9 cellular contexts compared by ENCODE assay signal in genomic region chr15:90037961-90038633, GRCh38. TPM values are rescaled to one million over a fixed set of nuclear protein-coding genes. Genes with fewer than 3 reads are reported as not detected.
DNase-seq lines count a peak whose midpoint lies in the region; ATAC-seq, FAIRE-seq and TF ChIP-seq lines count a peak whose summit lies in the region.
"Had no signal": no experiment of that assay in that cellular context is flagged by ENCODE, and none has a peak within 500 bp of the region (broad histone marks: within the 10 kb centered on the region; RNA-seq: fewer than 3 reads in every experiment).

No MANE protein-coding gene starts in this region.

- H3K36me3 ChIP-seq in Peyer's patch (no peaks in the 10 kb centered on the region), H1 (ENCODE audit: control insufficient read depth in 2 of 4, insufficient read depth in 4 of 4, low read length in 3 of 4) (no peaks in the 10 kb centered on the region), SJCRH30 (no peaks in the 10 kb centered on the region)
- H3K36me3 ChIP-seq: suprapubic skin had no signal

- no peak for TF ChIP-seq POLR2A in Peyer's patch (IDR thresholded peaks at IDR 0.05)
- no peak for TF ChIP-seq POLR2A in H1 (IDR thresholded peaks at IDR 0.05; ENCODE audit: control extremely low read depth in 1 of 2, low read depth in 2 of 2, low read length in 2 of 2)

- H4K91ac ChIP-seq in H1 (replicated peaks; ENCODE audit: insufficient read length, low read length): no peak overlapping the region

- H2BK15ac ChIP-seq in H1 (ENCODE audit: low read length): no peak overlapping the region

- H3K27ac ChIP-seq in Peyer's patch (peak overlapping the region in 2 of 4 donors; percentile 4 to 11), H1 (ENCODE audit: low read depth, low read length) (no peak overlapping the region), SJCRH30 (no peak overlapping the region), coronary artery (no peak overlapping the region)
- H3K27ac ChIP-seq: suprapubic skin had no signal

- no peak overlapping the region for H3K4ac ChIP-seq in H1 (replicated peaks; ENCODE audit: insufficient read length, low read depth, low read length)

- H3K14ac ChIP-seq in H1 (ENCODE audit: insufficient read length): no peak overlapping the region

- H3K9me3 ChIP-seq in Peyer's patch (no peaks in the 10 kb centered on the region), H1 (ENCODE audit: insufficient read depth in 2 of 2, low read depth in 1 of 2, low read length in 1 of 2) (no peaks in the 10 kb centered on the region), SJCRH30 (replicated peaks) (no peaks in the 10 kb centered on the region)
- H3K9me3 ChIP-seq: suprapubic skin had no signal

- H3K79me1 ChIP-seq in H1 (ENCODE audit: low read depth, low read length): peaks cover 7% of the 10 kb centered on the region

- no peak for FAIRE-seq in H1 (lab: Jason Lieb, UNC)

- H4K20me1 ChIP-seq in H1 (replicated peaks in 1 of 2; ENCODE audit: control insufficient read depth in 1 of 2, insufficient read depth in 2 of 2, low read length in 2 of 2): peaks cover 0 to 3% of the 10 kb centered on the region in 2 experiments

- ATAC-seq in GM21786 (IDR thresholded peaks at IDR 0.05; ENCODE audit: unreplicated experiment): peak; percentile 77

- H3K4me1 ChIP-seq in Peyer's patch (peaks cover 8 to 63% (median 19%) of the 10 kb centered on the region in 4 donors), H1 (replicated peaks in 1 of 4; ENCODE audit: control insufficient read depth in 3 of 4, insufficient read depth in 4 of 4, low read length in 3 of 4) (peaks cover 0 to 36% (median 7%) of the 10 kb centered on the region in 4 experiments; a peak in 4 of 7 replicates), SJCRH30 (no peaks in the 10 kb centered on the region; the same call in 1 of the 2 replicates)

- WGBS in H1 (ENCODE audit: extremely low coverage in 1 of 2, insufficient coverage in 1 of 2, insufficient read length in 1 of 2, insufficient replicate concordance in 2 of 2, low coverage in 1 of 2, low lambda C conversion rate in 2 of 2, missing lambda C conversion rate in 1 of 2), 2 experiments: 84% methylated on average over 14 of the region's 14 CpGs; no CpG with 5 or more reads in 1 of the 2 experiments

- TF ChIP-seq EP300 in H1 (IDR thresholded peaks at IDR 0.05; ENCODE audit: borderline replicate concordance in 1 of 2, low read depth in 2 of 2, low read length in 2 of 2): no peak

- H4K8ac ChIP-seq in H1 (ENCODE audit: extremely low read depth, insufficient read depth, low read length): no peak overlapping the region

- H2BK12ac ChIP-seq in H1 (ENCODE audit: low read depth, low read length): no peak overlapping the region

- CTCF ChIA-PET in H1 (lab: Charles Lee; ENCODE audit: partially characterized antibody): interaction anchor here (1.0 kb wide), 1 partner anchor 48 kb away, joined by 5 read pairs; no protein-coding TSS in a partner anchor

- no peak overlapping the region for H2BK120ac ChIP-seq in H1 (replicated peaks; ENCODE audit: low read depth, low read length)

- TF ChIP-seq RAD21 in H1 (IDR thresholded peaks at IDR 0.05 in 1 of 2, conservative IDR thresholded peaks at IDR 0.05 in 1 of 2; ENCODE audit: low read depth in 2 of 2, low read length in 2 of 2): no peak

- POLR2A ChIA-PET in H1 (lab: Charles Lee; ENCODE audit: partially characterized antibody): interaction anchor here (1.1 kb wide), 1 partner anchor 24 kb away, joined by 3 read pairs; no protein-coding TSS in a partner anchor

- DNase-seq in GM12864 (ENCODE audit: low read depth): peak; percentile 79
- peak in 2 of 3 donors; percentile 2 to 44 for DNase-seq in Peyer's patch
- DNase-seq in H1 (ENCODE audit: low read depth in 1 of 2, low spot score in 2 of 2): no peak
- DNase-seq in stimulated activated CD4-positive, alpha-beta T cell treated with anti-CD3 and anti-CD28 coated beads, Interleukin-2, amount 100 ng/mL, for 48 hours: peak; percentile 36 to 42
- DNase-seq in SJCRH30: no peak
- no peak for DNase-seq in SIG-M5 (lab: John Stamatoyannopoulos, UW)
- DNase-seq in coronary artery (ENCODE audit: low spot score): no peak

- no peak overlapping the region for H3K4me3 ChIP-seq in GM12864 (ENCODE audit: low read depth, low read length)
- H3K4me3 ChIP-seq in Peyer's patch: no peak overlapping the region
- no peak overlapping the region for H3K4me3 ChIP-seq in H1 (ENCODE audit: extremely low read depth in 1 of 4, insufficient read depth in 2 of 4, low read depth in 3 of 4, low read length in 4 of 4)
- no peak overlapping the region for H3K4me3 ChIP-seq in SJCRH30
- no peak overlapping the region for H3K4me3 ChIP-seq in coronary artery
- H3K4me3 ChIP-seq: suprapubic skin had no signal

- no peak overlapping the region for H2BK5ac ChIP-seq in H1 (ENCODE audit: low read depth, low read length)

- H3K23ac ChIP-seq in H1 (ENCODE audit: insufficient read length): no peak overlapping the region

- no peaks in the 10 kb centered on the region for H3K27me3 ChIP-seq in Peyer's patch
- H3K27me3 ChIP-seq in H1 (replicated peaks in 1 of 4; ENCODE audit: control insufficient read depth in 3 of 4, extremely low read depth in 1 of 4, insufficient read depth in 3 of 4, low read length in 3 of 4): no peaks in the 10 kb centered on the region
- no peaks in the 10 kb centered on the region for H3K27me3 ChIP-seq in SJCRH30
- H3K27me3 ChIP-seq: suprapubic skin had no signal

- H3K56ac ChIP-seq in H1 (replicated peaks; ENCODE audit: insufficient read length, low read depth, low read length): no peak overlapping the region

- H3K4me2 ChIP-seq in H1 (ENCODE audit: insufficient read depth in 1 of 2, low read depth in 2 of 2, low read length in 2 of 2): no peak overlapping the region

- H3K23me2 ChIP-seq in H1 (ENCODE audit: low read depth, low read length): peaks cover 2% of the 10 kb centered on the region; the same call in 1 of the 2 replicates

- no peak for TF ChIP-seq CTCF in GM12864 (IDR thresholded peaks at IDR 0.05; ENCODE audit: low read depth, low read length, missing control alignments)
- no peak for TF ChIP-seq CTCF in Peyer's patch (IDR thresholded peaks at IDR 0.05)
- TF ChIP-seq CTCF in H1 (IDR thresholded peaks at IDR 0.05; ENCODE audit: control extremely low read depth in 1 of 3, insufficient read depth in 1 of 3, low read depth in 1 of 3, low read length in 3 of 3): no peak
- no peak for TF ChIP-seq CTCF in coronary artery (IDR thresholded peaks at IDR 0.05)

- no peak overlapping the region for H2AK5ac ChIP-seq in H1 (ENCODE audit: low read depth, low read length)

- H3K9ac ChIP-seq in H1 (replicated peaks in 1 of 4; ENCODE audit: extremely low read depth in 1 of 4, low read depth in 3 of 4, low read length in 3 of 4): no peak overlapping the region

- H2AFZ ChIP-seq in H1 (ENCODE audit: low read length): no peak overlapping the region

- 0 out of 2 replicates have a peak overlapping the region, but pooled peaks have one; percentile 3 for H2BK20ac ChIP-seq in H1 (ENCODE audit: low read length)

- no peak overlapping the region for H4K5ac ChIP-seq in H1 (ENCODE audit: insufficient read length, low read depth, low read length)

- H3K18ac ChIP-seq in H1 (ENCODE audit: extremely low read depth, low read length): no peak overlapping the region

- no peaks in the 10 kb centered on the region for H3K79me2 ChIP-seq in H1 (ENCODE audit: control insufficient read depth in 1 of 2, insufficient read depth in 2 of 2, low read length in 2 of 2)

TF ChIP-seq in H1, 55 proteins besides CTCF, POLR2A, EP300 and RAD21:
- TF ChIP-seq BACH1 (IDR thresholded peaks at IDR 0.05; ENCODE audit: low read length) (peak; percentile 81), CHD1 (IDR thresholded peaks at IDR 0.05; ENCODE audit: low read depth, low read length) (no peak), HDAC2 (IDR thresholded peaks at IDR 0.05; ENCODE audit: borderline replicate concordance in 1 of 2, low read depth in 2 of 2, low read length in 2 of 2) (no peak), MAFK (IDR thresholded peaks at IDR 0.05; ENCODE audit: low read depth, low read length) (peak; percentile 76; the same call in 1 of the 2 replicates), RBBP5 (IDR thresholded peaks at IDR 0.05; ENCODE audit: borderline replicate concordance, low read depth, low read length) (no peak)

RNA-seq across cellular contexts. Expression of gene ZNF710, which starts 37.0 kb away (rescaled TPM):
- 10 to 100 TPM; 19.8 to 31.3 (median 23.2) TPM for total RNA-seq in Peyer's patch
- total RNA-seq in H1 (2021; fragmentation: NEBNext Ultra II Directional; extraction: Animal tissue kit (Norgen Biotek cat#: 25700)): 24.0 and 26.2 TPM in 2 replicates
- polyA plus RNA-seq in H1 (2011; rRNA removed): 10.5 and 14.4 TPM in 2 replicates
- polyA plus RNA-seq in H1 (2011; cell fraction: cytosol; rRNA removed): 6.5 TPM
- polyA plus RNA-seq in H1 (2011; cell fraction: nucleus; rRNA removed): 10.5 TPM
- polyA plus RNA-seq in H1 (2012, experiment 1 of 2): 11.0 to 19.6 TPM (median 12.4 TPM) in 4 replicates
- 9.9 TPM for polyA plus RNA-seq in H1 (2012, experiment 2 of 2)
- 23.2 TPM for polyA plus RNA-seq in H1 (2013, experiment 1 of 2)
- polyA plus RNA-seq in H1 (2013, experiment 2 of 2): 23.2 TPM
- 6.9 and 11.7 TPM in 2 replicates for polyA minus RNA-seq in H1 (2011; rRNA and poly(A)+ RNA removed)
- 15.3 TPM for polyA minus RNA-seq in H1 (2011; cell fraction: cytosol; rRNA and poly(A)+ RNA removed)
- 7.6 TPM for polyA minus RNA-seq in H1 (2011; cell fraction: nucleus; rRNA and poly(A)+ RNA removed)
- 6.3 and 8.5 TPM in 2 replicates for total RNA-seq in SJCRH30 (2014; rRNA removed; shearing (Covaris generic))

Comparison
In these comparisons a context has a peak if more than half of its experiments do, and no peak if none do; other contexts are left out.
1. DNase-seq: peak in GM12864 (single experiment), Peyer's patch (2 of 3) and stimulated activated CD4-positive, alpha-beta T cell treated with anti-CD3 and anti-CD28 coated beads, Interleukin-2, amount 100 ng/mL, for 48 hours (2 of 2); none in H1 (0 of 2), SJCRH30 (0 of 2), SIG-M5 (single experiment) and coronary artery (single experiment).